1 cellular context compared by ENCODE assay signal in the genomic region with DNA sequence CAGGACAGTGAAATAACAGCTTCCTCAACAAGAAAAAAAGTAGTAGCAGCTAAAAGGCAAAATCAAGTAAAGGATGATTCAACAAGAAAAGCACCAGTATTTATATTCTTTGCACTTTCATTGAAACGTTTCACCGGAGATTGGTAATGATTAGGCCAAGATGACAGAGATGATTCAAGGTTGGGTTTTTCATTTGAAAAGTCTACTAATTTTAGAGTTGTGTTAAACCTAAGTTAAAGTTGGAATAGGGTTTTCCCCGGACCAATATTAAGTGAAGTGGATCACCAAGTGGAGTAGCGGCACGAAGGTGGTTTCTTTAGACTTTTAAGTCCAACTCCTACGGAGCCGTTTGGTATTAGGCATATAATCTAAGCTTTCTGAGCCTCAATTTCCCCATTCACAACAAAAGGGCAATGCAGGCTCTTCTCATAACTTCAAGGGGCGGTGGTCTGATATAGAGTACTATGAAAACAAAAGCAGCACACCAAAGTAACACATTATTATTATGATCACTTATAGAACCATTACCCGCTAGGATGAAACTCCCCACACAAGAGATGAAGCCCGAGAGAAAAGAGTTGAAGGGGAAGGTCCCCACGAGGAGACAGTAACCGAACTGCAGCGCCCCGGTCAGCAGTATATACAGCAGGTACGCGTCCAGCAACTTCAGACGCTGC.
TF ChIP-seq lines count a peak whose summit lies in the region.

No MANE protein-coding gene starts in this region.

TF ChIP-seq in H1, 55 proteins besides CTCF, POLR2A, EP300 and RAD21:
- TF ChIP-seq, protein P1, sequence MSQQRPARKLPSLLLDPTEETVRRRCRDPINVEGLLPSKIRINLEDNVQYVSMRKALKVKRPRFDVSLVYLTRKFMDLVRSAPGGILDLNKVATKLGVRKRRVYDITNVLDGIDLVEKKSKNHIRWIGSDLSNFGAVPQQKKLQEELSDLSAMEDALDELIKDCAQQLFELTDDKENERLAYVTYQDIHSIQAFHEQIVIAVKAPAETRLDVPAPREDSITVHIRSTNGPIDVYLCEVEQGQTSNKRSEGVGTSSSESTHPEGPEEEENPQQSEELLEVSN (IDR thresholded peaks at IDR 0.05), result no peak
- TF ChIP-seq KDM4A (IDR thresholded peaks at IDR 0.05; ENCODE audit: low read depth, low read length, severe bottlenecking), result peak; percentile 46
TF ChIP-seq in H1: peak in this region for 1.
